9 cellular contexts compared by ENCODE assay signal in genomic region chr5:181215997-181216982, GRCh38. TPM values are rescaled to one million over a fixed set of nuclear protein-coding genes. Genes with fewer than 3 reads are reported as not detected.
DNase-seq lines count a peak whose midpoint lies in the region; ATAC-seq, FAIRE-seq and TF ChIP-seq lines count a peak whose summit lies in the region.
"Had no signal": no experiment of that assay in that cellular context is flagged by ENCODE, and none has a peak within 500 bp of the region (broad histone marks: within the 10 kb centered on the region; RNA-seq: fewer than 3 reads in every experiment).

No MANE protein-coding gene starts in this region.

- H3K9me3 ChIP-seq in A673 (ENCODE audit: low read depth, low read length, poor library complexity, severe bottlenecking), result no peaks in the 10 kb centered on the region
- H3K9me3 ChIP-seq in mesenchymal stem cell (ENCODE audit: control insufficient read depth, low read length), result no peaks in the 10 kb centered on the region

- no peak overlapping the region for H2BK120ac ChIP-seq in mesenchymal stem cell (ENCODE audit: low read depth, low read length)

- no peak overlapping the region for H4K8ac ChIP-seq in mesenchymal stem cell (ENCODE audit: low read length)

- POLR2A ChIA-PET in A673 (lab: Charles Lee; ENCODE audit: low non-redundant PET), result interaction anchor here (0.7 kb wide), 1 partner anchor 19 kb away, joined by 3 read pairs; no protein-coding TSS in a partner anchor
- POLR2A ChIA-PET in activated naive CD8-positive, alpha-beta T cell treated with anti-CD3 and anti-CD28 coated beads, Interleukin-2, amount 10 ng/mL, durations not matched to agents 7 days and 5 days (lab: Charles Lee), result interaction anchor here (0.6 to 2.2 kb wide), 6 partner anchors 9 to 45 kb away, joined by 3 to 22 read pairs (median 4); partner anchors contain the start of genes TRIM52 and TRIM7

- H3K4me2 ChIP-seq in mesenchymal stem cell (ENCODE audit: low read length, poor library complexity, severe bottlenecking), result peak overlapping the region; percentile 42

- no peaks in the 10 kb centered on the region for H3K27me3 ChIP-seq in A673 (replicated peaks; ENCODE audit: insufficient read depth, low read depth, low read length, poor library complexity)
- no peaks in the 10 kb centered on the region for H3K27me3 ChIP-seq in HL-60 (ENCODE audit: insufficient read depth, poor library complexity, severe bottlenecking)
- peaks cover 0 to 10% of the 10 kb centered on the region in 2 experiments for H3K27me3 ChIP-seq in mesenchymal stem cell (ENCODE audit: control insufficient read depth in 1 of 2, insufficient read depth in 1 of 2, low read length in 2 of 2)

- H3K23ac ChIP-seq in mesenchymal stem cell (ENCODE audit: low read length in 2 of 2), result no peak overlapping the region

- intact Hi-C loops in A673 (cut with micrococcal nuclease; ENCODE audit: unreplicated experiment), result no loop called here

- H3K27ac ChIP-seq in A673 (ENCODE audit: low read depth, low read length, poor library complexity, severe bottlenecking), result peak overlapping the region; percentile 37
- peak overlapping the region; percentile 2 for H3K27ac ChIP-seq in HL-60 (replicated peaks)
- no peak overlapping the region for H3K27ac ChIP-seq in mesenchymal stem cell (ENCODE audit: low read length, poor library complexity, severe bottlenecking)

- H2AFZ ChIP-seq in mesenchymal stem cell (ENCODE audit: low read depth, low read length), result no peak overlapping the region

- CTCF ChIA-PET in A673 (lab: Charles Lee), result no interaction called here

- H3K36me3 ChIP-seq in A673 (ENCODE audit: insufficient read depth, low read length, poor library complexity, severe bottlenecking) (no peaks in the 10 kb centered on the region), mesenchymal stem cell (ENCODE audit: control insufficient read depth in 1 of 2, insufficient read depth in 2 of 2, low read depth in 1 of 2, low read length in 2 of 2) (no peaks in the 10 kb centered on the region)

- H3K4me1 ChIP-seq in A673 (ENCODE audit: insufficient read depth, low read length, poor library complexity, severe bottlenecking) (no peaks in the 10 kb centered on the region), mesenchymal stem cell (ENCODE audit: control insufficient read depth, insufficient read depth, low read depth, low read length) (peaks cover 12% of the 10 kb centered on the region)

- H3K27me3 Mint-ChIP-seq in activated naive CD8-positive, alpha-beta T cell treated with anti-CD3 and anti-CD28 coated beads, Interleukin-2, amount 10 ng/mL, durations not matched to agents 7 days and 5 days, result peaks cover 3% of the 10 kb centered on the region

- peaks cover 1% of the 10 kb centered on the region for H3K36me3 Mint-ChIP-seq in activated naive CD8-positive, alpha-beta T cell treated with anti-CD3 and anti-CD28 coated beads, Interleukin-2, amount 10 ng/mL, durations not matched to agents 7 days and 5 days

- no peak for FAIRE-seq in frontal cortex (lab: Jason Lieb, UNC)

- DNase-seq in A673 (ENCODE audit: low spot score), result peak; percentile 60
- peak in 1 of 2 experiments; percentile 62 for DNase-seq in HL-60 (ENCODE audit: low read depth in 1 of 2, low spot score in 1 of 2)
- DNase-seq in activated naive CD8-positive, alpha-beta T cell treated with anti-CD3 and anti-CD28 coated beads, Interleukin-2, amount 10 ng/mL, durations not matched to agents 7 days and 5 days, result no peak
- DNase-seq in mesenchymal stem cell, result no peak
- no peak for DNase-seq in kidney tubule cell (ENCODE audit: low spot score)
- no peak for DNase-seq in frontal cortex (ENCODE audit: low spot score in 2 of 2)
- DNase-seq: activated CD4-positive, CD25-positive, alpha-beta regulatory T cell had no signal

- H3K14ac ChIP-seq in mesenchymal stem cell (ENCODE audit: low read length in 2 of 2), result no peak overlapping the region

- H2BK5ac ChIP-seq in mesenchymal stem cell (ENCODE audit: low read depth, low read length, poor library complexity, severe bottlenecking), result no peak overlapping the region

- ATAC-seq in activated naive CD8-positive, alpha-beta T cell treated with anti-CD3 and anti-CD28 coated beads, Interleukin-2, amount 10 ng/mL, durations not matched to agents 7 days and 5 days (ENCODE audit: low read depth), result peak; percentile 25
- no peak for ATAC-seq in GM18520 (IDR thresholded peaks at IDR 0.05; ENCODE audit: unreplicated experiment)
- ATAC-seq in HG03432 (IDR thresholded peaks at IDR 0.05; ENCODE audit: unreplicated experiment), result no peak

- H3K18ac ChIP-seq in mesenchymal stem cell (ENCODE audit: low read depth in 1 of 2, low read length in 2 of 2), result no peak overlapping the region

- H4K91ac ChIP-seq in mesenchymal stem cell (ENCODE audit: low read length), result no peak overlapping the region

- no peak for TF ChIP-seq CTCF in A673 (conservative IDR thresholded peaks at IDR 0.05; ENCODE audit: low read depth, low read length)
- no peak for TF ChIP-seq CTCF in HL-60 (IDR thresholded peaks at IDR 0.05; ENCODE audit: insufficient read depth, low read length)

- H3K4ac ChIP-seq in mesenchymal stem cell (ENCODE audit: low read depth in 1 of 2, low read length in 2 of 2), result no peak overlapping the region

- peaks cover 30% of the 10 kb centered on the region for H3K4me1 Mint-ChIP-seq in activated naive CD8-positive, alpha-beta T cell treated with anti-CD3 and anti-CD28 coated beads, Interleukin-2, amount 10 ng/mL, durations not matched to agents 7 days and 5 days

- no peaks in the 10 kb centered on the region for H3K9me3 Mint-ChIP-seq in activated naive CD8-positive, alpha-beta T cell treated with anti-CD3 and anti-CD28 coated beads, Interleukin-2, amount 10 ng/mL, durations not matched to agents 7 days and 5 days

- no peak overlapping the region for H2AK5ac ChIP-seq in mesenchymal stem cell (ENCODE audit: low read length, severe bottlenecking)

- H3K4me3 Mint-ChIP-seq in activated naive CD8-positive, alpha-beta T cell treated with anti-CD3 and anti-CD28 coated beads, Interleukin-2, amount 10 ng/mL, durations not matched to agents 7 days and 5 days, result peak overlapping the region; percentile 96

- peak overlapping the region; percentile 63 for H3K4me3 ChIP-seq in A673 (ENCODE audit: low read depth, low read length, poor library complexity, severe bottlenecking)
- H3K4me3 ChIP-seq in HL-60 (replicated peaks; ENCODE audit: insufficient read depth, low read length), result peak overlapping the region; percentile 51
- peak overlapping the region in 1 of 2 experiments; percentile 73 for H3K4me3 ChIP-seq in mesenchymal stem cell (ENCODE audit: insufficient read depth in 1 of 2, low read depth in 1 of 2, low read length in 2 of 2)

- no TSS peak for BruUV-seq in A673 (replicated peaks; lab: Mats Ljungman, UMichigan)

- 80% methylated on average over 40 of the region's 44 CpGs for WGBS in mesenchymal stem cell

- no peak overlapping the region for H2BK12ac ChIP-seq in mesenchymal stem cell (ENCODE audit: low read length in 2 of 2)

- H3K27ac Mint-ChIP-seq in activated naive CD8-positive, alpha-beta T cell treated with anti-CD3 and anti-CD28 coated beads, Interleukin-2, amount 10 ng/mL, durations not matched to agents 7 days and 5 days, result peak overlapping the region; percentile 93

- H2BK15ac ChIP-seq in mesenchymal stem cell (ENCODE audit: low read depth, poor library complexity, severe bottlenecking), result no peak overlapping the region

- H3K79me1 ChIP-seq in mesenchymal stem cell (replicated peaks; ENCODE audit: low read length, poor library complexity, severe bottlenecking), result no peaks in the 10 kb centered on the region

- peak overlapping the region; percentile 29 for H3K9ac ChIP-seq in mesenchymal stem cell (ENCODE audit: low read length)

RNA-seq across cellular contexts. Expression of gene TRIM41, which starts 6.8 kb away (rescaled TPM):
- total RNA-seq in A673 (2021) (24.2 and 24.6 TPM in 2 replicates), frontal cortex (12.2 TPM)
- 10 to 100 TPM; 44.5 to 49.7 TPM for total RNA-seq in activated naive CD8-positive, alpha-beta T cell treated with anti-CD3 and anti-CD28 coated beads, Interleukin-2, amount 10 ng/mL, durations not matched to agents 7 days and 5 days
- polyA plus RNA-seq in mesenchymal stem cell (2013, experiment 1 of 2), result 19.1 TPM
- 19.0 TPM for polyA plus RNA-seq in mesenchymal stem cell (2013, experiment 2 of 2)

RNA-seq across cellular contexts. Expression of gene TRIM7, which starts 11.3 kb away (rescaled TPM):
- total RNA-seq in A673 (2021) (0.96 TPM in 1 of 2 replicates, not detected in the other), frontal cortex (2.0 TPM)
- total RNA-seq in activated naive CD8-positive, alpha-beta T cell treated with anti-CD3 and anti-CD28 coated beads, Interleukin-2, amount 10 ng/mL, durations not matched to agents 7 days and 5 days, result 1 to 10 TPM; 2.5 to 2.6 TPM
- polyA plus RNA-seq in mesenchymal stem cell (2013, experiment 1 of 2), result 1.8 TPM
- polyA plus RNA-seq in mesenchymal stem cell (2013, experiment 2 of 2), result 1.4 TPM

RNA-seq across cellular contexts. Expression of gene RACK1, which starts 27.4 kb away (rescaled TPM):
- 1,719 and 1,726 TPM in 2 replicates for total RNA-seq in A673 (2021)
- 1,000 to 10,000 TPM; 1,741 to 1,808 TPM for total RNA-seq in activated naive CD8-positive, alpha-beta T cell treated with anti-CD3 and anti-CD28 coated beads, Interleukin-2, amount 10 ng/mL, durations not matched to agents 7 days and 5 days
- 2,784 TPM for polyA plus RNA-seq in mesenchymal stem cell (2013, experiment 1 of 2)
- polyA plus RNA-seq in mesenchymal stem cell (2013, experiment 2 of 2), result 2,751 TPM
- total RNA-seq in frontal cortex, result 3,351 TPM

RNA-seq across cellular contexts. Expression of gene TRIM52, which starts 44.7 kb away (rescaled TPM):
- total RNA-seq in A673 (2021) (7.3 and 7.9 TPM in 2 replicates), frontal cortex (9.8 TPM)
- 10 to 100 TPM; 43.0 to 43.5 TPM for total RNA-seq in activated naive CD8-positive, alpha-beta T cell treated with anti-CD3 and anti-CD28 coated beads, Interleukin-2, amount 10 ng/mL, durations not matched to agents 7 days and 5 days
- 4.2 TPM for polyA plus RNA-seq in mesenchymal stem cell (2013, experiment 1 of 2)
- polyA plus RNA-seq in mesenchymal stem cell (2013, experiment 2 of 2), result 4.0 TPM
